Comparison of ENCODE assay signal across 8 cellular contexts in the genomic region with DNA sequence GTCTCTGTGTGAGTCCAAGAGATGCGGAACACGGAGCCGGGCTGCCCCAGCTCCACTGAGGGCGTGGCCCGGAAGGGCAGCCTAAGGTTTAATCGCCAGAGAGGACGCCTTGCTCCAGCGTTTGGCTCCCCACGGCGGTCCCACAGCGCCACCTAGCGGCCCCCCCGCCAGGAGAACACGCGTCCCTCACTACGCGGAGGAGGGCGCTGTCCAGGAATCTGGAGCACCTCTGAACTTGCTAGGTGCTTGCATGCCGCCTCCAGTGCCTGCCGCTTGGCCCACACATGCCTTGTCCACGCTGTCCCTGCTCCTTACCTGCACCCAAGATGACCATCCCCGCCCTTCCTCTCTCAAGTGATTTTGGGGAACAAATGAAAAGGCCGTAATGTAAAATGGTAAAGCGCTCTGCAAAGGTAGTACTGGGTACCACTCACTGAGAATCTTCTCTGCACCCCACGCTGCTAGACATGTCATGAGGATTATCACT. TPM values are rescaled to one million over a fixed set of nuclear protein-coding genes. Genes with fewer than 3 reads are reported as not detected.
DNase-seq lines count a peak whose midpoint lies in the region; ATAC-seq and TF ChIP-seq lines count a peak whose summit lies in the region.

No MANE protein-coding gene starts in this region.

- no peaks in the 10 kb centered on the region for H4K20me1 ChIP-seq in HCT116 (ENCODE audit: insufficient read depth)

- H3K4me2 ChIP-seq in HCT116 (ENCODE audit: low read length): peak overlapping the region; percentile 81

- H2AFZ ChIP-seq in HCT116 (ENCODE audit: low read depth, low read length, poor library complexity, severe bottlenecking): peak overlapping the region; percentile 36

- no peak for TF ChIP-seq EP300 in ovary (IDR thresholded peaks at IDR 0.05)
- no peak for TF ChIP-seq EP300 in tibial nerve (IDR thresholded peaks at IDR 0.05)

- CTCF ChIA-PET in HCT116 (lab: Charles Lee): interaction anchor here (0.5 to 6.0 kb wide), 27 partner anchors 9 to 850 kb away, joined by 3 to 116 read pairs (median 4); no protein-coding TSS in a partner anchor

- H3K4me3 ChIP-seq in GM06990 (replicated peaks; ENCODE audit: low read depth, low read length) (no peak overlapping the region), HCT116 (replicated peaks in 1 of 2; ENCODE audit: low read depth in 1 of 2, low read length in 2 of 2) (peak overlapping the region; percentile 26 to 38), SJCRH30 (no peak overlapping the region), ovary (no peak overlapping the region), tibial nerve (peak overlapping the region in 1 of 4 donors; percentile 4)

- H3K9me3 ChIP-seq in HCT116 (ENCODE audit: control insufficient read depth in 1 of 2, insufficient read depth in 1 of 2, low read depth in 1 of 2, low read length in 2 of 2) (no peaks in the 10 kb centered on the region), SJCRH30 (replicated peaks) (no peaks in the 10 kb centered on the region), ovary (no peaks in the 10 kb centered on the region), tibial nerve (no peaks in the 10 kb centered on the region)

- H3K36me3 ChIP-seq in GM06990 (ENCODE audit: control insufficient read depth, insufficient read depth, low read length) (no peaks in the 10 kb centered on the region), HCT116 (ENCODE audit: control insufficient read depth in 1 of 2, insufficient read depth in 2 of 2, low read length in 2 of 2) (no peaks in the 10 kb centered on the region), SJCRH30 (no peaks in the 10 kb centered on the region), ovary (no peaks in the 10 kb centered on the region), tibial nerve (no peaks in the 10 kb centered on the region)

- peak; percentile 100 for TF ChIP-seq RAD21 in HCT116 (IDR thresholded peaks at IDR 0.05; ENCODE audit: low read depth)

- BruUV-seq in HCT116 (replicated peaks; lab: Mats Ljungman, UMichigan): no TSS peak

- TF ChIP-seq CTCF in GM06990 (IDR thresholded peaks at IDR 0.05; ENCODE audit: insufficient read depth, low read length, poor library complexity, severe bottlenecking) (peak; percentile 100), HCT116 (IDR thresholded peaks at IDR 0.05 in 2 of 3, conservative IDR thresholded peaks at IDR 0.05 in 1 of 3; ENCODE audit: borderline replicate concordance in 1 of 3, insufficient read depth in 1 of 3, low read depth in 2 of 3, low read length in 2 of 3) (peak; percentile 99 to 100 (median 99)), ovary (IDR thresholded peaks at IDR 0.05) (peak; percentile 98 to 99 (median 99)), tibial nerve (IDR thresholded peaks at IDR 0.05) (peak; percentile 92 to 98 (median 93))

- POLR2A ChIA-PET in HCT116 (lab: Charles Lee): interaction anchor here (0.6 to 1.4 kb wide), 4 partner anchors 11 to 216 kb away, joined by 3 to 5 read pairs (median 4); no protein-coding TSS in a partner anchor

- intact Hi-C loops in HCT116 (cut with micrococcal nuclease): loop anchor here (1.0 to 10.0 kb wide), 7 partner anchors 127 to 855 kb away; no protein-coding TSS in a partner anchor
- intact Hi-C loops in ovary (cut with DNase I): loop anchor here (2.0 to 10.0 kb wide), 5 partner anchors 217 to 392 kb away; partner anchors contain the start of genes FOXL2 (in 1 of the 4) and FOXL2NB (in 1 of the 4)

- H3K27ac ChIP-seq in HCT116 (ENCODE audit: low read depth, low read length): peak overlapping the region; percentile 29; the same call in 1 of the 2 replicates
- no peak overlapping the region for H3K27ac ChIP-seq in SJCRH30
- no peak overlapping the region for H3K27ac ChIP-seq in ovary
- no peak overlapping the region for H3K27ac ChIP-seq in tibial nerve

- no peak for TF ChIP-seq POLR2A in HCT116 (IDR thresholded peaks at IDR 0.05; ENCODE audit: borderline replicate concordance, extremely low read depth, insufficient read depth, insufficient read length)
- TF ChIP-seq POLR2A in ovary (IDR thresholded peaks at IDR 0.05): no peak
- no peak for TF ChIP-seq POLR2A in tibial nerve (IDR thresholded peaks at IDR 0.05)

- RAD21 ChIA-PET in HCT116 (lab: Charles Lee; ENCODE audit: low non-redundant PET in 1 of 2, low total read pairs in 2 of 2, uncharacterized antibody in 2 of 2, unreplicated experiment in 2 of 2): interaction anchor here (0.6 to 2.1 kb wide), 14 partner anchors 13 to 407 kb away, joined by 3 to 27 read pairs (median 3); no protein-coding TSS in a partner anchor

- H3K4me1 ChIP-seq in HCT116 (ENCODE audit: control insufficient read depth in 1 of 2, insufficient read depth in 2 of 2, low read length in 2 of 2) (peaks cover 34 to 44% of the 10 kb centered on the region in 2 experiments), SJCRH30 (no peaks in the 10 kb centered on the region), ovary (ENCODE audit: insufficient read depth) (no peaks in the 10 kb centered on the region), tibial nerve (peaks cover 0 to 6% (median 0%) of the 10 kb centered on the region in 4 donors)

- H3K9ac ChIP-seq in HCT116 (ENCODE audit: low read length): peak overlapping the region; percentile 45

- no peaks in the 10 kb centered on the region; the same call in 1 of the 2 replicates for H3K27me3 ChIP-seq in GM06990 (replicated peaks; ENCODE audit: control insufficient read depth, insufficient read depth, low read length)
- H3K27me3 ChIP-seq in HCT116 (ENCODE audit: insufficient read depth, low read length): no peaks in the 10 kb centered on the region
- peaks cover 10% of the 10 kb centered on the region; the same call in 1 of the 2 replicates for H3K27me3 ChIP-seq in SJCRH30
- H3K27me3 ChIP-seq in ovary: no peaks in the 10 kb centered on the region
- H3K27me3 ChIP-seq in tibial nerve: peaks cover 0 to 12% of the 10 kb centered on the region in 2 donors

- ATAC-seq in HCT116: peak; percentile 93

- H3K9me2 ChIP-seq in HCT116 (ENCODE audit: insufficient read depth): no peaks in the 10 kb centered on the region

- H3K79me2 ChIP-seq in HCT116 (ENCODE audit: insufficient read depth, low read length): no peaks in the 10 kb centered on the region

- WGBS in ovary, 3 donors: 12 to 13% (median 13%) methylated on average over 25 of the region's 25 CpGs
- 12 to 27% methylated on average over 8 to 17 of the region's 25 CpGs for WGBS in tibial nerve, 2 donors

- DNase-seq in GM06990 (ENCODE audit: extremely low read depth, insufficient read length) (peak; percentile 79), HCT116 (ENCODE audit: low read depth, low spot score) (peak; percentile 74), M059J (ENCODE audit: low read depth) (peak; percentile 90), SJCRH30 (peak; percentile 83 to 88), activated gamma-delta T cell treated with Interleukin-2 at 50 U/mL for 16 hours (peak; percentile 87), globus pallidus (ENCODE audit: low spot score) (peak; percentile 79), ovary (peak; percentile 89 to 96 (median 94)), tibial nerve (ENCODE audit: low spot score in 2 of 2) (peak; percentile 61 to 70)

TF ChIP-seq in HCT116, 20 proteins besides CTCF, POLR2A, EP300 and RAD21:
- no peak for TF ChIP-seq EGR1 (IDR thresholded peaks at IDR 0.05; ENCODE audit: low read depth)
- TF ChIP-seq YY1 (IDR thresholded peaks at IDR 0.05; ENCODE audit: extremely low read depth, insufficient replicate concordance, low read depth, low read length): peak; percentile 72
- TF ChIP-seq FOSL1 (IDR thresholded peaks at IDR 0.05; ENCODE audit: low read depth): no peak
- TF ChIP-seq CBX3 (IDR thresholded peaks at IDR 0.05; ENCODE audit: low read depth): peak; percentile 82; the same call in 1 of the 2 replicates
- peak; percentile 87 for TF ChIP-seq MAX (IDR thresholded peaks at IDR 0.05)
- peak; percentile 43 for TF ChIP-seq TCF7L2 (IDR thresholded peaks at IDR 0.05; ENCODE audit: borderline replicate concordance, extremely low read depth, insufficient read depth, insufficient read length)

RNA-seq across cellular contexts. Expression of gene MRPS22, which starts 14.4 kb away (rescaled TPM):
- total RNA-seq in HCT116 (2021; ENCODE audit: unreplicated experiment) (95.1 TPM), ovary (10 to 100 TPM; 33.0 to 41.7 (median 36.8) TPM), tibial nerve (10 to 100 TPM; 37.7 to 50.7 (median 46.4) TPM)
- polyA plus RNA-seq in HCT116 (2012): 50.5 and 67.7 TPM in 2 replicates
- total RNA-seq in M059J (2014; rRNA removed; shearing (Covaris generic)): 154 and 191 TPM in 2 replicates
- 94.8 and 95.3 TPM in 2 replicates for total RNA-seq in SJCRH30 (2014; rRNA removed; shearing (Covaris generic))
- polyA plus RNA-seq in ovary: 10 to 100 TPM; 35.9 to 51.6 TPM

Comparison
In these comparisons a context has a peak if more than half of its experiments do, and no peak if none do; other contexts are left out.
1. H3K4me3 ChIP-seq: peak in HCT116 (2 of 2); none in GM06990 (single experiment), SJCRH30 (single experiment) and ovary (single experiment).
2. Peak in every context shown above with its lines, with median percentiles within 50 percentile points of each other: DNase-seq and CTCF ChIP-seq.